In genomic region chr4:156764145-156764544, GRCh38 we compare ENCODE assay signal across 1 cellular context.
TF ChIP-seq lines count a peak whose summit lies in the region.

No MANE protein-coding gene starts in this region.

TF ChIP-seq in HCT116, 20 proteins besides CTCF, POLR2A, EP300 and RAD21 (continued from another document):
- TF ChIP-seq YY1 (IDR thresholded peaks at IDR 0.05; ENCODE audit: extremely low read depth, insufficient replicate concordance, low read depth, low read length) (no peak), SIN3A (IDR thresholded peaks at IDR 0.05; ENCODE audit: low read depth) (no peak), JUND (IDR thresholded peaks at IDR 0.05) (no peak), FOSL1 (IDR thresholded peaks at IDR 0.05; ENCODE audit: low read depth) (no peak), EZH2 (IDR thresholded peaks at IDR 0.05) (no peak), MAX (IDR thresholded peaks at IDR 0.05) (no peak), ZFX (IDR thresholded peaks at IDR 0.05) (no peak), ZNF274 (IDR thresholded peaks at IDR 0.05; ENCODE audit: low read depth, low read length) (no peak), EZH2phosphoT487 (IDR thresholded peaks at IDR 0.05; ENCODE audit: borderline replicate concordance) (no peak), ATF3 (IDR thresholded peaks at IDR 0.05) (no peak), ELF1 (IDR thresholded peaks at IDR 0.05; ENCODE audit: borderline replicate concordance, low read depth) (no peak), SRF (IDR thresholded peaks at IDR 0.05; ENCODE audit: low read depth) (no peak)
